ENCODE assay signal across 1 cellular context in the genomic region with DNA sequence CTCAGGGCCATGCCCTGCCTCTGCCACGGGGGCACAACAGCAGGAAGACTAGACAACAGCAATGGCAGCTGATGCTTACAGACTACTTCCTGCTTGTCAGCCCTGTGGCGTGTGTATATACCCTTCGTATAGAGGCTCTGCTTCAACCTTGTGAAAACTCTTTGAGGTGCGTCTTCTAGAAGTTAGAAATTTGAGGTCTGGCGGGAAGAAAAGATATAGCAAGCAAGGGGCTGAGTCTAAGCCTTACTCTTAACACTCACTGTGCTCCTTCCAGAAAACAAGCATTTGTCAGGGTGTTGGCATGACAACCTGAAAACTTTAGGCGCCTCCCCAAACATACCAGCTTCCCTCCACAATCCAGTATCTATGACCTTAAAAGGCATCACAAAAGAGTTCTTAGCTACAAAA.
TF ChIP-seq lines count a peak whose summit lies in the region.

No MANE protein-coding gene starts in this region.

TF ChIP-seq in HepG2, 621 proteins besides CTCF, POLR2A, EP300 and RAD21:
- TF ChIP-seq ZNF570 (CRISPR knock-in tag; IDR thresholded peaks at IDR 0.05; ENCODE audit: borderline replicate concordance) (no peak), ATRX (CRISPR knock-in tag; IDR thresholded peaks at IDR 0.05; ENCODE audit: borderline replicate concordance) (no peak), CREB1 (IDR thresholded peaks at IDR 0.05) (no peak), CREB1 (CRISPR knock-in tag; IDR thresholded peaks at IDR 0.05) (no peak), ZKSCAN5 (CRISPR knock-in tag; IDR thresholded peaks at IDR 0.05) (no peak), NRL (CRISPR knock-in tag; IDR thresholded peaks at IDR 0.05; ENCODE audit: borderline replicate concordance) (no peak), ZNF34 (CRISPR knock-in tag; IDR thresholded peaks at IDR 0.05; ENCODE audit: borderline replicate concordance) (no peak), CEBPB (IDR thresholded peaks at IDR 0.05; ENCODE audit: borderline replicate concordance, low read depth, low read length) (no peak), ZFY (CRISPR knock-in tag; IDR thresholded peaks at IDR 0.05) (no peak), SIN3B (IDR thresholded peaks at IDR 0.05; ENCODE audit: low read length) (no peak)
TF ChIP-seq in HepG2: peak in this region for 0.
